ENCODE assay signal across 24 cellular contexts in genomic region chr14:32012062-32012461, GRCh38.
A peak's percentile ranks its signal among the peaks of the same experiment; 100 is the strongest.
DNase-seq lines count a peak whose midpoint lies in the region; ATAC-seq and TF ChIP-seq lines count a peak whose summit lies in the region.
"Had no signal": no experiment of that assay in that cellular context is flagged by ENCODE, and none has a peak within 500 bp of the region (broad histone marks: within the 10 kb centered on the region; RNA-seq: fewer than 3 reads in every experiment).

No MANE protein-coding gene starts in this region.

- TF ChIP-seq RAD21 in SK-N-SH (IDR thresholded peaks at IDR 0.05; ENCODE audit: low read length) = no peak

- POLR2A ChIA-PET in SK-N-SH (lab: Yijun Ruan, JAX) = no interaction called here

- no peak overlapping the region for H3K4me2 ChIP-seq in SK-N-SH
- H3K4me2 ChIP-seq: BLaER1 had no signal

- H3K36me3 ChIP-seq in SK-N-SH (replicated peaks in 1 of 2; ENCODE audit: control insufficient read depth in 1 of 2, insufficient read depth in 2 of 2, low read length in 1 of 2) (no peaks in the 10 kb centered on the region), RWPE2 (ENCODE audit: low read depth) (no peaks in the 10 kb centered on the region)
- H3K36me3 ChIP-seq: BLaER1 had no signal

- ATAC-seq in SK-N-SH treated with all-trans-retinoic acid at 6 μM for 48 hours (no peak), RWPE2 (ENCODE audit: low read depth) (peak; percentile 54), GM21723 (IDR thresholded peaks at IDR 0.05; ENCODE audit: unreplicated experiment) (no peak), GM18502 (IDR thresholded peaks at IDR 0.05; ENCODE audit: poor library complexity, unreplicated experiment) (no peak)
- ATAC-seq: Panc1 had no signal

- H3K9me3 ChIP-seq in SK-N-SH (no peaks in the 10 kb centered on the region), RWPE2 (ENCODE audit: severe bottlenecking) (no peaks in the 10 kb centered on the region)
- H3K9me3 ChIP-seq: BLaER1 had no signal

- H3K9ac ChIP-seq in SK-N-SH = no peak overlapping the region
- H3K9ac ChIP-seq: BLaER1 had no signal

- H3K27ac ChIP-seq in SK-N-SH (ENCODE audit: low read depth in 2 of 2, low read length in 1 of 2) (no peak overlapping the region), RWPE2 (ENCODE audit: poor library complexity, severe bottlenecking) (peak overlapping the region; percentile 72)
- H3K27ac ChIP-seq: BLaER1, SK-N-MC had no signal

- no peak overlapping the region for H2AFZ ChIP-seq in SK-N-SH (ENCODE audit: low read depth)

- no peaks in the 10 kb centered on the region for H3K9me2 ChIP-seq in SK-N-SH

- peaks cover 12 to 13% of the 10 kb centered on the region in 2 experiments; a peak in 3 of 4 replicates for H3K4me1 ChIP-seq in SK-N-SH (ENCODE audit: control insufficient read depth in 1 of 2, insufficient read depth in 2 of 2, low read depth in 1 of 2, low read length in 1 of 2)
- H3K4me1 ChIP-seq in RWPE2 (ENCODE audit: insufficient read depth, poor library complexity, severe bottlenecking) = peaks cover 29% of the 10 kb centered on the region

- DNase-seq in SK-N-SH = no peak
- no peak for DNase-seq in RWPE2 (ENCODE audit: low spot score)
- DNase-seq in epithelial cell of esophagus (ENCODE audit: low read depth) = peak; percentile 66
- DNase-seq in H4 (ENCODE audit: low spot score) = no peak
- DNase-seq: CD4-positive, CD25-positive, alpha-beta regulatory T cell; DMS153; DND-41; GOT3; HCEC 1CT; IMR-90; KG1; NCI-H1048; NCI-H1417; NCI-H1694; NCI-H2081; NCI-H524 treated with DMSO at 0.1 percent for 48 hours; NCI-H774; SIG-M5 had no signal

- TF ChIP-seq EP300 in SK-N-SH (IDR thresholded peaks at IDR 0.05; ENCODE audit: borderline replicate concordance in 1 of 2, low read depth in 1 of 2, low read length in 1 of 2) = no peak

- H4K20me1 ChIP-seq in SK-N-SH (ENCODE audit: insufficient read depth) = no peaks in the 10 kb centered on the region
- H4K20me1 ChIP-seq: BLaER1 had no signal

- TF ChIP-seq CTCF in SK-N-SH (IDR thresholded peaks at IDR 0.05) (no peak), RWPE2 (IDR thresholded peaks at IDR 0.05; ENCODE audit: poor library complexity, severe bottlenecking) (no peak), epithelial cell of esophagus (IDR thresholded peaks at IDR 0.05; ENCODE audit: insufficient read depth, low read depth, low read length, missing control alignments) (no peak)

- CTCF ChIA-PET in SK-N-SH (lab: Yijun Ruan, JAX) = interaction anchor here (1.1 to 1.3 kb wide), 2 partner anchors 13 to 239 kb away, joined by 3 to 4 read pairs; no protein-coding TSS in a partner anchor

- no peaks in the 10 kb centered on the region for H3K79me2 ChIP-seq in SK-N-SH (ENCODE audit: insufficient read depth)

- H3K27me3 ChIP-seq in SK-N-SH (ENCODE audit: insufficient read depth) = no peaks in the 10 kb centered on the region
- H3K27me3 ChIP-seq in RWPE2 (ENCODE audit: insufficient read depth, poor library complexity, severe bottlenecking) = no peaks in the 10 kb centered on the region
- H3K27me3 ChIP-seq: BLaER1 had no signal

- no peak overlapping the region for H3K4me3 ChIP-seq in SK-N-SH (ENCODE audit: low read depth in 2 of 2, low read length in 1 of 2)
- no peak overlapping the region for H3K4me3 ChIP-seq in RWPE2 (ENCODE audit: severe bottlenecking)
- no peak overlapping the region for H3K4me3 ChIP-seq in epithelial cell of esophagus (ENCODE audit: low read length)
- H3K4me3 ChIP-seq: BLaER1, SK-N-MC had no signal

- peaks cover 18% of the 10 kb centered on the region for H3F3A ChIP-seq in SK-N-SH (replicated peaks; ENCODE audit: insufficient read depth)

TF ChIP-seq in SK-N-SH treated with all-trans-retinoic acid at 6 μM for 48 hours, 23 proteins besides CTCF, POLR2A, EP300 and RAD21:
- TF ChIP-seq ZFP30 (CRISPR knock-in tag; IDR thresholded peaks at IDR 0.05) = no peak
- peak; percentile 47 for TF ChIP-seq ISL1 (CRISPR knock-in tag; IDR thresholded peaks at IDR 0.05)

TF ChIP-seq in SK-N-SH, 30 proteins besides CTCF, POLR2A, EP300 and RAD21:
- TF ChIP-seq MXI1 (IDR thresholded peaks at IDR 0.05; ENCODE audit: low read depth, low read length) (no peak), GATA2 (CRISPR knock-in tag; IDR thresholded peaks at IDR 0.05) (no peak), RCOR1 (IDR thresholded peaks at IDR 0.05; ENCODE audit: low read length) (no peak), NRF1 (IDR thresholded peaks at IDR 0.05; ENCODE audit: low read depth, low read length) (no peak), MAX (IDR thresholded peaks at IDR 0.05; ENCODE audit: low read depth) (no peak), SMC3 (IDR thresholded peaks at IDR 0.05; ENCODE audit: low read depth, low read length) (no peak), TCF12 (IDR thresholded peaks at IDR 0.05) (no peak; the same call in 1 of the 2 replicates), FOXJ3 (CRISPR knock-in tag; IDR thresholded peaks at IDR 0.05) (no peak), MEF2A (IDR thresholded peaks at IDR 0.05; ENCODE audit: borderline replicate concordance, low read depth) (no peak), CHD2 (IDR thresholded peaks at IDR 0.05; ENCODE audit: low read length, partially characterized antibody) (no peak), REST (IDR thresholded peaks at IDR 0.05; ENCODE audit: low read depth, low read length) (no peak), POLR2AphosphoS5 (IDR thresholded peaks at IDR 0.05; ENCODE audit: low read depth, low read length) (no peak), TAF1 (IDR thresholded peaks at IDR 0.05; ENCODE audit: borderline replicate concordance, low read depth, low read length) (no peak), FOSL2 (IDR thresholded peaks at IDR 0.05; ENCODE audit: borderline replicate concordance, low read depth) (no peak), PBX3 (IDR thresholded peaks at IDR 0.05) (no peak)
